Comparison of ENCODE assay signal across 2 cellular contexts in genomic region chr14:75064205-75064567, GRCh38.
TF ChIP-seq lines count a peak whose summit lies in the region.

No MANE protein-coding gene starts in this region.

TF ChIP-seq in SK-N-SH, 30 proteins besides CTCF, POLR2A, EP300 and RAD21 (continued from another document):
- TF ChIP-seq, protein P1, sequence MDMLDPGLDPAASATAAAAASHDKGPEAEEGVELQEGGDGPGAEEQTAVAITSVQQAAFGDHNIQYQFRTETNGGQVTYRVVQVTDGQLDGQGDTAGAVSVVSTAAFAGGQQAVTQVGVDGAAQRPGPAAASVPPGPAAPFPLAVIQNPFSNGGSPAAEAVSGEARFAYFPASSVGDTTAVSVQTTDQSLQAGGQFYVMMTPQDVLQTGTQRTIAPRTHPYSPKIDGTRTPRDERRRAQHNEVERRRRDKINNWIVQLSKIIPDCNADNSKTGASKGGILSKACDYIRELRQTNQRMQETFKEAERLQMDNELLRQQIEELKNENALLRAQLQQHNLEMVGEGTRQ (IDR thresholded peaks at IDR 0.05; ENCODE audit: borderline replicate concordance, low read depth, low read length): no peak

TF ChIP-seq in SK-N-SH treated with all-trans-retinoic acid at 6 μM for 48 hours, 23 proteins besides CTCF, POLR2A, EP300 and RAD21 (continued from another document):
- TF ChIP-seq TCF4 (CRISPR knock-in tag; IDR thresholded peaks at IDR 0.05; ENCODE audit: borderline replicate concordance): no peak
- TF ChIP-seq, protein P2, sequence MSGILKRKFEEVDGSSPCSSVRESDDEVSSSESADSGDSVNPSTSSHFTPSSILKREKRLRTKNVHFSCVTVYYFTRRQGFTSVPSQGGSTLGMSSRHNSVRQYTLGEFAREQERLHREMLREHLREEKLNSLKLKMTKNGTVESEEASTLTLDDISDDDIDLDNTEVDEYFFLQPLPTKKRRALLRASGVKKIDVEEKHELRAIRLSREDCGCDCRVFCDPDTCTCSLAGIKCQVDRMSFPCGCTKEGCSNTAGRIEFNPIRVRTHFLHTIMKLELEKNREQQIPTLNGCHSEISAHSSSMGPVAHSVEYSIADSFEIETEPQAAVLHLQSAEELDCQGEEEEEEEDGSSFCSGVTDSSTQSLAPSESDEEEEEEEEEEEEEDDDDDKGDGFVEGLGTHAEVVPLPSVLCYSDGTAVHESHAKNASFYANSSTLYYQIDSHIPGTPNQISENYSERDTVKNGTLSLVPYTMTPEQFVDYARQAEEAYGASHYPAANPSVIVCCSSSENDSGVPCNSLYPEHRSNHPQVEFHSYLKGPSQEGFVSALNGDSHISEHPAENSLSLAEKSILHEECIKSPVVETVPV (CRISPR knock-in tag; IDR thresholded peaks at IDR 0.05): no peak
